Comparison of ENCODE assay signal across 8 cellular contexts in the genomic region with DNA sequence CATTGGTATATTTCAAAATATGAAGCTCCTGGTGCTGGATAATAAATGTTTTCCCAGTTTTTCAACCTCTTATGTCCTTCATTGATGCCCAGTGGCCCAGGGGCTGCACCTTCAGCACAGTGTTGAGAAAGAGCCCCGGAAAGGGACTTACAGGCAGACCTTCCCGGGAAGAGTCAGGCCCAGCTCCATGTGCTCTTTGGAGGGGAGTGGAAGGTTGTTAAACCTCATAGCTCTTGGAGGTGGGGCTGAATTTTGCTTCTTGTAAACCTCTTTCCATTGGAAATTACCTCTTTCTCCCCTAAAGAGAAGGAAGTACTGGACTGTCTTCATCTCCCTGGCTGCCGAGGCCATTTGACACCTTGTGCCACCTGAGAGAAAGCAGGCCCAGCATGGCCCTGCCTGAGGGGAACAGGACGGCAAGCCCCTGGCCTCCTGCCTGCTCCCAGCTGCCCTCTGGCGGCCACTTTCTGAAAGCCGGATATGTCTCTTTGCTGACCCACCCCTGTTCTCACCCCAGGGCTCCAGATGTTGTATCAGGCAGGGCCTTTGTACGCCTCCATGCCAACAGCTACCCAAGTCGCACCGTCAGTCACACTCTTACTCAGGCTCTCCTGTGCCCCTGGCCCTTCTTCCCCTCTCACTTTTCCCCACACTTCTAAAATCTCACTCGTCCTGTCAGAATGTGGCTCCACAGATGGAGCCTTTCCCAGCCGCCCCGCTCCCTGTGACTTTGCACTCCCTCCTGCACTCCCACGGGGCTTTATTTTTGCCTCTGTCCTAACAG. TPM values are rescaled to one million over a fixed set of nuclear protein-coding genes. Genes with fewer than 3 reads are reported as not detected.
DNase-seq lines count a peak whose midpoint lies in the region; ATAC-seq and TF ChIP-seq lines count a peak whose summit lies in the region.

No MANE protein-coding gene starts in this region.

- peaks cover 27% of the 10 kb centered on the region for H3K4me1 ChIP-seq in mammary epithelial cell (ENCODE audit: insufficient read depth, low read length)

- DNase-seq in NCI-H1436 (lab: John Stamatoyannopoulos, UW) (peak; percentile 56), NCI-H1436 treated with DMSO at 0.1 percent for 48 hours (lab: John Stamatoyannopoulos, UW) (no peak), NCI-H2171 (lab: John Stamatoyannopoulos, UW) (peak; percentile 32), mammary epithelial cell (peak; percentile 58), kidney epithelial cell (ENCODE audit: low read depth) (peak; percentile 14)
- peak; percentile 75 to 90 (median 85) for DNase-seq in activated CD4-positive, CD25-positive, alpha-beta regulatory T cell (lab: John Stamatoyannopoulos, UW)
- DNase-seq in stimulated activated CD4-positive, alpha-beta T cell treated with anti-CD3 and anti-CD28 coated beads, Interleukin-2, amount 100 ng/mL, for 48 hours: peak; percentile 90 to 92

- H3K9me3 ChIP-seq in mammary epithelial cell (replicated peaks; ENCODE audit: insufficient read depth, low read length): no peaks in the 10 kb centered on the region

- 34% methylated on average over 11 of the region's 13 CpGs for WGBS in mammary epithelial cell (ENCODE audit: low coverage, missing lambda C conversion rate)

- H3K4me3 ChIP-seq in mammary epithelial cell (replicated peaks in 1 of 3; ENCODE audit: insufficient read depth in 1 of 3, low read depth in 2 of 3, low read length in 3 of 3) (no peak overlapping the region), kidney epithelial cell (ENCODE audit: low read depth, low read length) (no peak overlapping the region)

- no peaks in the 10 kb centered on the region for H4K20me1 ChIP-seq in mammary epithelial cell (ENCODE audit: insufficient read depth, low read length)

- H3K27ac ChIP-seq in mammary epithelial cell (ENCODE audit: insufficient read depth, low read depth, low read length): peak overlapping the region; percentile 55

- no TSS peak for BruUV-seq in mammary epithelial cell (replicated peaks; lab: Mats Ljungman, UMichigan)

- TF ChIP-seq CTCF in mammary epithelial cell (conservative IDR thresholded peaks at IDR 0.05 in 1 of 2, IDR thresholded peaks at IDR 0.05 in 1 of 2; ENCODE audit: extremely low read depth in 1 of 2, insufficient read depth in 1 of 2, low read depth in 1 of 2, low read length in 2 of 2) (peak; percentile 75 to 96), kidney epithelial cell (IDR thresholded peaks at IDR 0.05; ENCODE audit: insufficient read depth, low read length, poor library complexity, severe bottlenecking) (peak; percentile 93)

- H3K79me2 ChIP-seq in mammary epithelial cell (ENCODE audit: insufficient read depth, low read length): peaks cover 5% of the 10 kb centered on the region

- H3K36me3 ChIP-seq in mammary epithelial cell (ENCODE audit: insufficient read depth, low read length) (no peaks in the 10 kb centered on the region), kidney epithelial cell (ENCODE audit: control insufficient read depth, insufficient read depth, low read length) (no peaks in the 10 kb centered on the region)

- peak overlapping the region; percentile 55 for H3K4me2 ChIP-seq in mammary epithelial cell (ENCODE audit: insufficient read depth, low read depth, low read length)

- H2AFZ ChIP-seq in mammary epithelial cell (ENCODE audit: low read depth, low read length): peak overlapping the region; percentile 53

- no peak overlapping the region for H3K9ac ChIP-seq in mammary epithelial cell (ENCODE audit: insufficient read depth, low read length)

- CTCF ChIA-PET in mammary epithelial cell (lab: Charles Lee; ENCODE audit: low non-redundant PET): interaction anchor here (0.8 to 1.5 kb wide), 3 partner anchors 24 to 85 kb away, joined by 3 to 8 read pairs (median 3); no protein-coding TSS in a partner anchor

- intact Hi-C loops in mammary epithelial cell (cut with micrococcal nuclease): loop anchor here (1.0 to 5.0 kb wide), 5 partner anchors 32 to 126 kb away; no protein-coding TSS in a partner anchor

- in situ Hi-C loops in mammary epithelial cell (cut with MboI; ENCODE audit: low sequenced_read_pairs in 2 of 2): loop anchor here in 1 of 2 donors (5.0 kb wide), 1 partner anchor 36 kb away; no protein-coding TSS in a partner anchor

- H3K27me3 ChIP-seq in mammary epithelial cell (ENCODE audit: insufficient read depth, low read length) (no peaks in the 10 kb centered on the region), kidney epithelial cell (ENCODE audit: control insufficient read depth, insufficient read depth, low read length) (no peaks in the 10 kb centered on the region)

- ATAC-seq in HG03025 (IDR thresholded peaks at IDR 0.05; ENCODE audit: low FRiP score, unreplicated experiment): peak; percentile 65

- dilution Hi-C loops in mammary epithelial cell (cut with HindIII; ENCODE audit: low sequenced_read_pairs): no loop called here

RNA-seq across cellular contexts. Expression of a gene that starts 43.0 kb away (rescaled TPM):
- total RNA-seq in mammary epithelial cell: 10 to 100 TPM; 11.8 to 38.9 TPM
- 20.4 TPM for polyA plus RNA-seq in mammary epithelial cell
- polyA minus RNA-seq in mammary epithelial cell: 31.2 TPM
- total RNA-seq in kidney epithelial cell: 42.4 and 46.3 TPM in 2 replicates

RNA-seq across cellular contexts. Expression of a gene that starts 51.2 kb away (rescaled TPM):
- under 1 TPM; 0.17 to 0.87 TPM for total RNA-seq in mammary epithelial cell
- polyA plus RNA-seq in mammary epithelial cell: 0.36 TPM
- not detected for polyA minus RNA-seq in mammary epithelial cell
- total RNA-seq in kidney epithelial cell: 0.75 TPM in 1 of 2 replicates, not detected in the other
